6 cellular contexts compared by ENCODE assay signal in genomic region chr19:54280441-54280840, GRCh38. TPM values are rescaled to one million over a fixed set of nuclear protein-coding genes. Genes with fewer than 3 reads are reported as not detected.
"Had no signal": no experiment of that assay in that cellular context is flagged by ENCODE, and none has a peak within 500 bp of the region (broad histone marks: within the 10 kb centered on the region; RNA-seq: fewer than 3 reads in every experiment).

No MANE protein-coding gene starts in this region.

RNA-seq across cellular contexts. Expression of gene LILRB2, which starts 0.5 kb away (rescaled TPM):
- total RNA-seq: activated CD4-positive, alpha-beta memory T cell treated with anti-CD3 and anti-CD28 coated beads for 36 hours; dermis blood vessel endothelial cell; epithelial cell of proximal tubule; mesothelial cell of epicardium; occipital lobe; SJSA1 had no signal

RNA-seq across cellular contexts. Expression of gene LILRB5, which starts 23.4 kb away (rescaled TPM):
- total RNA-seq: activated CD4-positive, alpha-beta memory T cell treated with anti-CD3 and anti-CD28 coated beads for 36 hours; dermis blood vessel endothelial cell; epithelial cell of proximal tubule; mesothelial cell of epicardium; SJSA1 had no signal

RNA-seq across cellular contexts. Expression of gene LILRA5, which starts 32.5 kb away (rescaled TPM):
- total RNA-seq: activated CD4-positive, alpha-beta memory T cell treated with anti-CD3 and anti-CD28 coated beads for 36 hours; dermis blood vessel endothelial cell; epithelial cell of proximal tubule; mesothelial cell of epicardium; SJSA1 had no signal

RNA-seq across cellular contexts. Expression of gene LILRA6, which starts 37.9 kb away (rescaled TPM):
- total RNA-seq: dermis blood vessel endothelial cell, epithelial cell of proximal tubule, mesothelial cell of epicardium, occipital lobe, SJSA1 had no signal

RNA-seq across cellular contexts. Expression of gene LILRB3, which starts 57.6 kb away (rescaled TPM):
- total RNA-seq: dermis blood vessel endothelial cell, epithelial cell of proximal tubule, mesothelial cell of epicardium, occipital lobe, SJSA1 had no signal
